In genomic region chr5:127963931-127964330, GRCh38 we compare ENCODE assay signal across 23 cellular contexts.
A peak's percentile ranks its signal among the peaks of the same experiment; 100 is the strongest.
DNase-seq lines count a peak whose midpoint lies in the region; ATAC-seq and TF ChIP-seq lines count a peak whose summit lies in the region.
"Had no signal": no experiment of that assay in that cellular context is flagged by ENCODE, and none has a peak within 500 bp of the region (broad histone marks: within the 10 kb centered on the region; RNA-seq: fewer than 3 reads in every experiment).

No MANE protein-coding gene starts in this region.

- 0 out of 2 replicates have a peak overlapping the region, but pooled peaks have one; percentile 26 for H3K14ac ChIP-seq in IMR-90 (replicated peaks; ENCODE audit: low read depth, low read length)

- H3K36me3 ChIP-seq in BJ (ENCODE audit: control insufficient read depth, insufficient read depth, low read length): peaks cover 4% of the 10 kb centered on the region; the same call in 1 of the 2 replicates
- H3K36me3 ChIP-seq in IMR-90 (ENCODE audit: control insufficient read depth, insufficient read depth, low read length): peaks cover 4% of the 10 kb centered on the region; the same call in 1 of the 2 replicates
- H3K36me3 ChIP-seq in esophagus muscularis mucosa: peaks cover 0 to 10% (median 3%) of the 10 kb centered on the region in 4 donors
- no peaks in the 10 kb centered on the region for H3K36me3 ChIP-seq in hepatocyte (replicated peaks; ENCODE audit: insufficient read depth, low read depth)
- H3K36me3 ChIP-seq: BE2C had no signal

- no peak overlapping the region for H4K8ac ChIP-seq in IMR-90 (ENCODE audit: low read depth in 2 of 2, low read length in 2 of 2)

- TF ChIP-seq CTCF in BJ (IDR thresholded peaks at IDR 0.05; ENCODE audit: insufficient read depth, low read depth, low read length) (no peak), IMR-90 (conservative IDR thresholded peaks at IDR 0.05; ENCODE audit: low read depth, low read length) (no peak), choroid plexus epithelial cell (conservative IDR thresholded peaks at IDR 0.05; ENCODE audit: low read depth, low read length) (no peak), esophagus muscularis mucosa (IDR thresholded peaks at IDR 0.05) (no peak), hepatocyte (IDR thresholded peaks at IDR 0.05; ENCODE audit: poor library complexity) (no peak)

- no TSS peak for BruUV-seq in IMR-90 (replicated peaks; lab: Mats Ljungman, UMichigan)

- no peaks in the 10 kb centered on the region; the same call in 1 of the 2 replicates for H3K9me1 ChIP-seq in IMR-90 (ENCODE audit: insufficient read depth, low read length)

- dilution Hi-C loops in IMR-90 (cut with HindIII; ENCODE audit: low sequenced_read_pairs, unreplicated experiment): no loop called here

- H3K4ac ChIP-seq in IMR-90 (ENCODE audit: low read depth, low read length): 0 out of 2 replicates have a peak overlapping the region, but pooled peaks have one; percentile 16

- no CpG with 5 or more reads among the region's 3 CpGs for WGBS in IMR-90 (ENCODE audit: extremely low coverage in 2 of 2, insufficient read length in 1 of 2), 2 experiments
- 82% methylated on average over 3 of the region's 3 CpGs for WGBS in esophagus muscularis mucosa
- WGBS in hepatocyte (ENCODE audit: low lambda C conversion rate, missing lambda C conversion rate): 76% methylated on average over 3 of the region's 3 CpGs

- H2AFZ ChIP-seq in IMR-90 (replicated peaks; ENCODE audit: low read length, poor library complexity) (no peak overlapping the region), hepatocyte (no peak overlapping the region)

- intact Hi-C loops in IMR-90 (cut with micrococcal nuclease): no loop called here
- intact Hi-C loops in esophagus muscularis mucosa (cut with DNase I): no loop called here

- no peak overlapping the region for H2AK5ac ChIP-seq in IMR-90 (ENCODE audit: low read depth, low read length)

- no peak for TF ChIP-seq RAD21 in IMR-90 (IDR thresholded peaks at IDR 0.05; ENCODE audit: low read length)

- CTCF ChIA-PET in BJ (lab: Yijun Ruan, JAX): interaction anchor here (1.3 kb wide), 1 partner anchor 52 kb away, joined by 3 read pairs; no protein-coding TSS in a partner anchor
- CTCF ChIA-PET in IMR-90 (lab: Yijun Ruan, JAX): no interaction called here

- H3K4me3 ChIP-seq in BJ (ENCODE audit: low read depth, low read length) (no peak overlapping the region), IMR-90 (ENCODE audit: insufficient read depth, low read depth, low read length) (no peak overlapping the region; the same call in 1 of the 2 replicates), choroid plexus epithelial cell (ENCODE audit: low read depth, low read length) (no peak overlapping the region), skeletal muscle cell (ENCODE audit: low read depth, low read length) (no peak overlapping the region), esophagus muscularis mucosa (no peak overlapping the region), hepatocyte (no peak overlapping the region)

- no peak overlapping the region for H4K5ac ChIP-seq in IMR-90 (ENCODE audit: low read depth, low read length)

- H3K9me2 ChIP-seq in hepatocyte (replicated peaks; ENCODE audit: insufficient read depth): no peaks in the 10 kb centered on the region

- ATAC-seq in IMR-90 (ENCODE audit: low read depth): no peak
- ATAC-seq: HCT116, Panc1 had no signal

- H3K4me2 ChIP-seq in IMR-90 (ENCODE audit: low read depth, low read length) (peak overlapping the region; percentile 50; the same call in 1 of the 2 replicates), hepatocyte (no peak overlapping the region)
- H3K4me2 ChIP-seq: KMS-11 had no signal

- DNase-seq in BJ (ENCODE audit: low read depth): peak; percentile 19
- peak; percentile 63 for DNase-seq in IMR-90
- peak; percentile 45 for DNase-seq in choroid plexus epithelial cell (ENCODE audit: low read depth)
- peak; percentile 62 for DNase-seq in skeletal muscle cell (ENCODE audit: low read depth)
- no peak for DNase-seq in esophagus muscularis mucosa (ENCODE audit: extremely low spot score)
- DNase-seq in hepatocyte (ENCODE audit: low spot score): no peak
- DNase-seq in NCI-H2081 (lab: John Stamatoyannopoulos, UW): no peak
- DNase-seq in stimulated activated naive CD4-positive, alpha-beta T cell (lab: John Stamatoyannopoulos, UW): no peak
- DNase-seq: BE2C; CD4-positive, alpha-beta T cell; COR-L47; DMS 273 treated with DMSO at 0.1 percent for 48 hours; DMS79 treated with DMSO at 0.1 percent for 48 hours; GDM1; NCI-H1092 treated with DMSO at 0.1 percent for 48 hours; NCI-H1436 treated with DMSO at 0.1 percent for 48 hours; NCI-H1930; NCI-H226; NCI-H510A treated with DMSO at 0.1 percent for 48 hours; NCI-H748 treated with DMSO at 0.1 percent for 48 hours had no signal

- H3K4me1 ChIP-seq in IMR-90 (ENCODE audit: control insufficient read depth, insufficient read depth, low read length) (peaks cover 8% of the 10 kb centered on the region), esophagus muscularis mucosa (peaks cover 29 to 36% (median 29%) of the 10 kb centered on the region in 4 donors), hepatocyte (ENCODE audit: insufficient read depth) (peaks cover 15% of the 10 kb centered on the region)
- H3K4me1 ChIP-seq: BE2C had no signal

- H2BK20ac ChIP-seq in IMR-90 (ENCODE audit: low read depth, low read length): peak overlapping the region; percentile 34; the same call in 1 of the 2 replicates

- H2BK5ac ChIP-seq in IMR-90 (ENCODE audit: low read depth, low read length, poor library complexity, severe bottlenecking): no peak overlapping the region

- TF ChIP-seq POLR2A in IMR-90 (IDR thresholded peaks at IDR 0.05; ENCODE audit: low read depth, low read length): no peak
- no peak for TF ChIP-seq POLR2A in esophagus muscularis mucosa (IDR thresholded peaks at IDR 0.05; ENCODE audit: low read depth)

- H4K20me1 ChIP-seq in IMR-90 (ENCODE audit: insufficient read depth, low read length) (no peaks in the 10 kb centered on the region), hepatocyte (ENCODE audit: insufficient read depth, poor library complexity, severe bottlenecking) (no peaks in the 10 kb centered on the region)

- H2AK9ac ChIP-seq in IMR-90 (replicated peaks; ENCODE audit: low read depth, low read length, poor library complexity): no peak overlapping the region

- POLR2A ChIA-PET in BJ (lab: Charles Lee) (no interaction called here), IMR-90 (lab: Charles Lee; ENCODE audit: unreplicated experiment) (no interaction called here)

- no peak overlapping the region for H3K23ac ChIP-seq in IMR-90 (ENCODE audit: low read depth, low read length)

- no peaks in the 10 kb centered on the region; the same call in 1 of the 2 replicates for H3K9me3 ChIP-seq in IMR-90 (ENCODE audit: control insufficient read depth, insufficient read depth, low read length)
- no peaks in the 10 kb centered on the region for H3K9me3 ChIP-seq in esophagus muscularis mucosa
- H3K9me3 ChIP-seq in hepatocyte (ENCODE audit: low read depth): no peaks in the 10 kb centered on the region
- H3K9me3 ChIP-seq: BE2C had no signal

- H3K27me3 ChIP-seq in BJ (ENCODE audit: control insufficient read depth, insufficient read depth, low read length) (no peaks in the 10 kb centered on the region), IMR-90 (ENCODE audit: control insufficient read depth, insufficient read depth, low read length) (no peaks in the 10 kb centered on the region), esophagus muscularis mucosa (no peaks in the 10 kb centered on the region), hepatocyte (no peaks in the 10 kb centered on the region)
- H3K27me3 ChIP-seq: BE2C had no signal

- H3K18ac ChIP-seq in IMR-90 (ENCODE audit: low read depth, low read length): no peak overlapping the region; the same call in 1 of the 2 replicates

- H2BK15ac ChIP-seq in IMR-90 (ENCODE audit: low read depth, low read length): no peak overlapping the region

- no peak overlapping the region for H3K9ac ChIP-seq in IMR-90 (ENCODE audit: low read depth, low read length)
- H3K9ac ChIP-seq: KMS-11 had no signal

- in situ Hi-C loops in IMR-90 (cut with MboI; ENCODE audit: low sequenced_read_pairs): no loop called here

- no peak overlapping the region for H2BK120ac ChIP-seq in IMR-90 (ENCODE audit: low read depth, low read length)

- no peak overlapping the region for H3K27ac ChIP-seq in IMR-90 (ENCODE audit: insufficient read depth, low read length)
- H3K27ac ChIP-seq in esophagus muscularis mucosa (replicated peaks in 1 of 4): no peak overlapping the region
- no peak overlapping the region for H3K27ac ChIP-seq in hepatocyte
- H3K27ac ChIP-seq: KMS-11 had no signal

- no peak for TF ChIP-seq EP300 in esophagus muscularis mucosa (IDR thresholded peaks at IDR 0.05)

- H3K79me2 ChIP-seq in hepatocyte: no peaks in the 10 kb centered on the region

- H4K91ac ChIP-seq in IMR-90 (ENCODE audit: insufficient read depth, low read depth, low read length): no peak overlapping the region

- no peak overlapping the region for H3K56ac ChIP-seq in IMR-90 (ENCODE audit: extremely low read depth, insufficient read depth, low read length)

- H3K79me1 ChIP-seq in IMR-90 (ENCODE audit: low read depth in 1 of 2, low read length in 2 of 2): no peaks in the 10 kb centered on the region; a peak in 1 of 4 replicates

TF ChIP-seq in IMR-90, 13 proteins besides CTCF, POLR2A, EP300 and RAD21 (continues in another document):
- TF ChIP-seq CHD1 (IDR thresholded peaks at IDR 0.05; ENCODE audit: low read depth, low read length) (no peak), NFE2L2 (IDR thresholded peaks at IDR 0.05; ENCODE audit: low read depth, low read length) (no peak), MXI1 (IDR thresholded peaks at IDR 0.05; ENCODE audit: borderline replicate concordance, low read depth, low read length) (no peak), FOS (IDR thresholded peaks at IDR 0.05; ENCODE audit: low read depth, low read length) (no peak), BHLHE40 (IDR thresholded peaks at IDR 0.05; ENCODE audit: low read depth, low read length) (no peak), MAFK (IDR thresholded peaks at IDR 0.05; ENCODE audit: low read depth, low read length) (no peak), MAZ (IDR thresholded peaks at IDR 0.05; ENCODE audit: borderline replicate concordance, low read depth, low read length) (no peak), USF2 (IDR thresholded peaks at IDR 0.05; ENCODE audit: low read depth, low read length) (no peak)

Comparison
In these comparisons a context has a peak if more than half of its experiments do, and no peak if none do; other contexts are left out.
1. DNase-seq: peak in BJ (single experiment), IMR-90 (single experiment), choroid plexus epithelial cell (single experiment) and skeletal muscle cell (single experiment); none in esophagus muscularis mucosa (single experiment), hepatocyte (single experiment), NCI-H2081 (0 of 2) and stimulated activated naive CD4-positive, alpha-beta T cell (0 of 6).